In genomic region chr20:49283176-49283702, GRCh38 we compare ENCODE assay signal across 1 cellular context.
TF ChIP-seq lines count a peak whose summit lies in the region.

No MANE protein-coding gene starts in this region.

TF ChIP-seq in GM12878, 131 proteins besides CTCF, POLR2A, EP300 and RAD21 (continued from another document):
- TF ChIP-seq HDAC6 (IDR thresholded peaks at IDR 0.05; ENCODE audit: unreplicated experiment) (peak; percentile 18), ZBTB4 (CRISPR knock-in tag; IDR thresholded peaks at IDR 0.05) (0 out of 2 replicates have a peak, but pooled peaks have one; percentile 6), MEF2B (IDR thresholded peaks at IDR 0.05; ENCODE audit: partially characterized antibody, poor library complexity, severe bottlenecking) (no peak), ZBED1 (IDR thresholded peaks at IDR 0.05; ENCODE audit: borderline replicate concordance) (peak; percentile 38; the same call in 1 of the 2 replicates), POLR2AphosphoS5 (IDR thresholded peaks at IDR 0.05; ENCODE audit: low read length) (peak; percentile 40; the same call in 1 of the 2 replicates), JUND (IDR thresholded peaks at IDR 0.05; ENCODE audit: low read depth, low read length) (no peak)
